ENCODE assay signal across 8 cellular contexts in genomic region chr1:99685516-99686180, GRCh38. TPM values are rescaled to one million over a fixed set of nuclear protein-coding genes. Genes with fewer than 3 reads are reported as not detected.
DNase-seq lines count a peak whose midpoint lies in the region; ATAC-seq, FAIRE-seq and TF ChIP-seq lines count a peak whose summit lies in the region.

No MANE protein-coding gene starts in this region.

- no peak overlapping the region for H3K4me3 ChIP-seq in A673 (ENCODE audit: low read depth, low read length, poor library complexity, severe bottlenecking)
- H3K4me3 ChIP-seq in choroid plexus epithelial cell (ENCODE audit: low read depth, low read length), result no peak overlapping the region
- no peak overlapping the region for H3K4me3 ChIP-seq in HepG2 (replicated peaks in 1 of 3; ENCODE audit: insufficient read depth in 1 of 3, low read depth in 2 of 3, low read length in 3 of 3)

- H3K36me3 ChIP-seq in A673 (ENCODE audit: insufficient read depth, low read length, poor library complexity, severe bottlenecking) (no peaks in the 10 kb centered on the region), HepG2 (replicated peaks in 1 of 2; ENCODE audit: control insufficient read depth in 1 of 2, insufficient read depth in 2 of 2, low read length in 2 of 2) (peaks cover 12 to 40% of the 10 kb centered on the region in 2 experiments)

- H3K9me3 Mint-ChIP-seq in T-helper 2 cell treated with Interferon-gamma antibody and Interleukin-4, amounts not matched to agents 5 μg/mL and 100 μg/mL, for 36 hours, result no peaks in the 10 kb centered on the region

- H3K4me1 Mint-ChIP-seq in T-helper 2 cell treated with Interferon-gamma antibody and Interleukin-4, amounts not matched to agents 5 μg/mL and 100 μg/mL, for 36 hours (ENCODE audit: low read depth), result no peaks in the 10 kb centered on the region

- peaks cover 4% of the 10 kb centered on the region for H3K27me3 Mint-ChIP-seq in T-helper 2 cell treated with Interferon-gamma antibody and Interleukin-4, amounts not matched to agents 5 μg/mL and 100 μg/mL, for 36 hours (ENCODE audit: low read depth)

- no peak overlapping the region for H3K4me3 Mint-ChIP-seq in T-helper 2 cell treated with Interferon-gamma antibody and Interleukin-4, amounts not matched to agents 5 μg/mL and 100 μg/mL, for 36 hours

- no peaks in the 10 kb centered on the region for H3K36me3 Mint-ChIP-seq in T-helper 2 cell treated with Interferon-gamma antibody and Interleukin-4, amounts not matched to agents 5 μg/mL and 100 μg/mL, for 36 hours (ENCODE audit: low read depth)

- H2AFZ ChIP-seq in HepG2 (ENCODE audit: low read length), result no peak overlapping the region

- no peaks in the 10 kb centered on the region for H4K20me1 ChIP-seq in HepG2 (ENCODE audit: insufficient read depth, low read length)

- no peak overlapping the region for H3K27ac Mint-ChIP-seq in T-helper 2 cell treated with Interferon-gamma antibody and Interleukin-4, amounts not matched to agents 5 μg/mL and 100 μg/mL, for 36 hours

- TF ChIP-seq RAD21 in HepG2 (CRISPR knock-in tag; IDR thresholded peaks at IDR 0.05), result peak; percentile 61

- H3K9ac ChIP-seq in HepG2 (ENCODE audit: insufficient read depth, low read depth, low read length), result no peak overlapping the region

- no peaks in the 10 kb centered on the region for H3K27me3 ChIP-seq in A673 (replicated peaks; ENCODE audit: insufficient read depth, low read depth, low read length, poor library complexity)
- no peaks in the 10 kb centered on the region for H3K27me3 ChIP-seq in HepG2 (ENCODE audit: control insufficient read depth in 1 of 2, insufficient read depth in 2 of 2, low read length in 2 of 2)

- ATAC-seq in GM18499 (IDR thresholded peaks at IDR 0.05; ENCODE audit: insufficient read depth, unreplicated experiment) (peak; percentile 82), HG02763 (IDR thresholded peaks at IDR 0.05; ENCODE audit: unreplicated experiment) (peak; percentile 79), HepG2 (peak; percentile 97)

- no peak for TF ChIP-seq EP300 in HepG2 (IDR thresholded peaks at IDR 0.05; ENCODE audit: low read depth in 2 of 2, low read length in 2 of 2)
- no peak for TF ChIP-seq EP300 in HepG2 (CRISPR knock-in tag; IDR thresholded peaks at IDR 0.05; ENCODE audit: borderline replicate concordance)

- peak; percentile 82 for FAIRE-seq in HepG2 (lab: Jason Lieb, UNC)

- in situ Hi-C loops in HepG2 (cut with HindIII; ENCODE audit: extremely low pct_ligation_motif_present, low pct_unique_long_range_greater_than_20kb), result no loop called here

- H3K9me3 ChIP-seq in A673 (ENCODE audit: low read depth, low read length, poor library complexity, severe bottlenecking), result no peaks in the 10 kb centered on the region
- no peaks in the 10 kb centered on the region for H3K9me3 ChIP-seq in HepG2 (ENCODE audit: low read length)

- no peaks in the 10 kb centered on the region for H3K79me2 ChIP-seq in HepG2 (ENCODE audit: insufficient read depth, low read length)

- H3K4me1 ChIP-seq in A673 (ENCODE audit: insufficient read depth, low read length, poor library complexity, severe bottlenecking), result no peaks in the 10 kb centered on the region
- no peaks in the 10 kb centered on the region for H3K4me1 ChIP-seq in HepG2 (ENCODE audit: insufficient read depth, low read length)

- WGBS in HepG2 (ENCODE audit: low lambda C conversion rate), result 37% methylated on average over 4 of the region's 6 CpGs

- peak; percentile 71 for DNase-seq in A673 (ENCODE audit: low spot score)
- peak; percentile 82 for DNase-seq in NCI-H1105 (lab: John Stamatoyannopoulos, UW)
- peak; percentile 20 for DNase-seq in T-helper 2 cell treated with Interferon-gamma antibody and Interleukin-4, amounts not matched to agents 5 μg/mL and 100 μg/mL, for 36 hours (ENCODE audit: low spot score)
- peak; percentile 89 for DNase-seq in choroid plexus epithelial cell (ENCODE audit: low read depth)
- peak; percentile 53 for DNase-seq in HepG2 (ENCODE audit: low spot score)
- peak; percentile 8 to 11 for DNase-seq in stimulated activated CD8-positive, alpha-beta memory T cell treated with anti-CD3 and anti-CD28 coated beads, Interleukin-15, amount 100 ng/mL, for 48 hours (ENCODE audit: low read depth in 2 of 2)

- no peak overlapping the region for H3K4me2 ChIP-seq in HepG2 (ENCODE audit: low read depth, low read length)

- CTCF ChIA-PET in A673 (lab: Charles Lee), result interaction anchor here (0.5 to 1.1 kb wide), 3 partner anchors 33 to 1432 kb away, joined by 3 to 6 read pairs (median 4); no protein-coding TSS in a partner anchor
- CTCF ChIA-PET in HepG2 (lab: Yijun Ruan, JAX; ENCODE audit: low intra/inter-chr PET ratio, low total read pairs), result interaction anchor here (0.7 to 1.9 kb wide), 3 partner anchors 159 to 506 kb away, joined by 3 to 8 read pairs (median 7); no protein-coding TSS in a partner anchor

- no peak for TF ChIP-seq POLR2A in HepG2 (IDR thresholded peaks at IDR 0.05; ENCODE audit: insufficient read depth in 1 of 2, low read depth in 2 of 2, low read length in 2 of 2)

- intact Hi-C loops in A673 (cut with micrococcal nuclease; ENCODE audit: unreplicated experiment), result no loop called here
- intact Hi-C loops in HepG2 (cut with micrococcal nuclease; ENCODE audit: unreplicated experiment), result loop anchor here (1.0 to 2.0 kb wide), 4 partner anchors 204 to 891 kb away; no protein-coding TSS in a partner anchor

- H3K27ac ChIP-seq in A673 (ENCODE audit: low read depth, low read length, poor library complexity, severe bottlenecking) (no peak overlapping the region), HepG2 (ENCODE audit: extremely low read length, insufficient read depth, low read length) (no peak overlapping the region)

- POLR2A ChIA-PET in A673 (lab: Charles Lee; ENCODE audit: low non-redundant PET), result no interaction called here
- POLR2A ChIA-PET in HepG2 (lab: Yijun Ruan, JAX), result no interaction called here

- no TSS peak for BruUV-seq in A673 (replicated peaks; lab: Mats Ljungman, UMichigan)
- no TSS peak for BruUV-seq in HepG2 (replicated peaks; lab: Mats Ljungman, UMichigan)

- peak; percentile 67 for TF ChIP-seq CTCF in A673 (conservative IDR thresholded peaks at IDR 0.05; ENCODE audit: low read depth, low read length)
- TF ChIP-seq CTCF in choroid plexus epithelial cell (conservative IDR thresholded peaks at IDR 0.05; ENCODE audit: low read depth, low read length), result peak; percentile 62
- TF ChIP-seq CTCF in HepG2 (CRISPR knock-in tag; IDR thresholded peaks at IDR 0.05), result peak; percentile 73

TF ChIP-seq in HepG2, 621 proteins besides CTCF, POLR2A, EP300 and RAD21:
- TF ChIP-seq RXRB (CRISPR knock-in tag; IDR thresholded peaks at IDR 0.05; ENCODE audit: borderline replicate concordance) (peak; percentile 35; the same call in 1 of the 2 replicates), SMC3 (IDR thresholded peaks at IDR 0.05; ENCODE audit: low read length) (peak; percentile 83), NR2F1 (CRISPR knock-in tag; IDR thresholded peaks at IDR 0.05) (no peak), ZFP62 (CRISPR knock-in tag; IDR thresholded peaks at IDR 0.05) (no peak), PPARG (CRISPR knock-in tag; conservative IDR thresholded peaks at IDR 0.05) (peak; percentile 60; the same call in 1 of the 2 replicates), HDAC2 (CRISPR knock-in tag; IDR thresholded peaks at IDR 0.05) (no peak), STAG1 (CRISPR knock-in tag; IDR thresholded peaks at IDR 0.05) (peak; percentile 68)
TF ChIP-seq in HepG2: peak in this region for 4.

RNA-seq across cellular contexts. Expression of gene PALMD, which starts 39.7 kb away (rescaled TPM):
- total RNA-seq in A673 (2021) (not detected in 2 replicates), HepG2 (2016; rRNA removed; fragmentation: Illumina TruSeq; extraction: Trizol) (31.1 and 42.0 TPM in 2 replicates)
- 10.3 and 11.6 TPM in 2 replicates for total RNA-seq in HepG2 (2016; cell fraction: cytosol; rRNA removed; fragmentation: Illumina TruSeq; extraction: Trizol; ENCODE audit: low read depth)
- 30.7 and 39.5 TPM in 2 replicates for total RNA-seq in HepG2 (2016; cell fraction: insoluble cytoplasmic fraction; rRNA removed; fragmentation: Illumina TruSeq; extraction: Trizol)
- 24.2 and 24.3 TPM in 2 replicates for total RNA-seq in HepG2 (2016; cell fraction: membrane; rRNA removed; fragmentation: Illumina TruSeq; extraction: Trizol)
- 26.7 and 29.8 TPM in 2 replicates for total RNA-seq in HepG2 (2016; cell fraction: nucleus; rRNA removed; fragmentation: Illumina TruSeq; extraction: Trizol)
- polyA plus RNA-seq in HepG2 (2011; rRNA removed), result 4.6 and 5.5 TPM in 2 replicates
- polyA plus RNA-seq in HepG2 (2011; cell fraction: cytosol; rRNA removed), result 2.7 and 3.8 TPM in 2 replicates
- 4.6 and 6.1 TPM in 2 replicates for polyA plus RNA-seq in HepG2 (2011; cell fraction: nucleus; rRNA removed)
- polyA plus RNA-seq in HepG2 (2012), result 6.5 and 16.7 TPM in 2 replicates
- 6.7 and 7.6 TPM in 2 replicates for polyA plus RNA-seq in HepG2 (2016; cell fraction: cytosol; fragmentation: Illumina TruSeq; extraction: Trizol; ENCODE audit: low read depth)
- polyA plus RNA-seq in HepG2 (2016; cell fraction: insoluble cytoplasmic fraction; fragmentation: Illumina TruSeq; extraction: Trizol; ENCODE audit: low read depth), result 47.1 and 47.2 TPM in 2 replicates
- polyA plus RNA-seq in HepG2 (2016; cell fraction: membrane; fragmentation: Illumina TruSeq; extraction: Trizol; ENCODE audit: low read depth), result 16.3 and 16.4 TPM in 2 replicates
- polyA plus RNA-seq in HepG2 (2016; cell fraction: nucleus; fragmentation: Illumina TruSeq; extraction: Trizol; ENCODE audit: insufficient read depth, low read depth), result 32.5 and 34.5 TPM in 2 replicates
- 1.1 and 7.9 TPM in 2 replicates for polyA minus RNA-seq in HepG2 (2011; rRNA and poly(A)+ RNA removed; ENCODE audit: low replicate concordance)
- 4.4 and 5.5 TPM in 2 replicates for polyA minus RNA-seq in HepG2 (2011; cell fraction: cytosol; rRNA and poly(A)+ RNA removed)
- 20.3 and 20.6 TPM in 2 replicates for polyA minus RNA-seq in HepG2 (2011; cell fraction: nucleus; rRNA and poly(A)+ RNA removed)

Comparison
In these comparisons a context has a peak if more than half of its experiments do, and no peak if none do; other contexts are left out.
1. DNase-seq: peak in every context shown above with its lines; median percentile 89 in choroid plexus epithelial cell; 82 in NCI-H1105; 71 in A673; 53 in HepG2; 20 in T-helper 2 cell treated with Interferon-gamma antibody and Interleukin-4, amounts not matched to agents 5 μg/mL and 100 μg/mL, for 36 hours; 10 in stimulated activated CD8-positive, alpha-beta memory T cell treated with anti-CD3 and anti-CD28 coated beads, Interleukin-15, amount 100 ng/mL, for 48 hours.
2. RNA of gene PALMD, which starts 39.7 kb away (total RNA-seq): 10.3 to 42.0 TPM in HepG2; not detected in A673; every median in the first group is over 10 times any median in the second.
3. Peak in every context shown above with its lines, with median percentiles within 50 percentile points of each other: CTCF ChIP-seq and ATAC-seq.